ENCODE assay signal across 8 cellular contexts in genomic region chr2:191677091-191677645, GRCh38. TPM values are rescaled to one million over a fixed set of nuclear protein-coding genes. Genes with fewer than 3 reads are reported as not detected.
A peak's percentile ranks its signal among the peaks of the same experiment; 100 is the strongest.
DNase-seq lines count a peak whose midpoint lies in the region; ATAC-seq and TF ChIP-seq lines count a peak whose summit lies in the region.

No MANE protein-coding gene starts in this region.

- peak overlapping the region; percentile 72 to 74 for H3K4me3 ChIP-seq in gastroesophageal sphincter

- peak overlapping the region; percentile 86 to 97 for H3K4me3 Mint-ChIP-seq in activated T-cell treated with anti-CD3 and anti-CD28 coated beads, Interleukin-2, amount 50 U/mL, for 72 hours

- no peaks in the 10 kb centered on the region for H3K27me3 ChIP-seq in gastroesophageal sphincter

- peak; percentile 30 for ATAC-seq in HG02678 (IDR thresholded peaks at IDR 0.05; ENCODE audit: unreplicated experiment)
- ATAC-seq in activated T-cell treated with anti-CD3 and anti-CD28 coated beads, Interleukin-2, amount 50 U/mL, for 72 hours (replicated peaks in 1 of 2) = peak; percentile 49 to 51
- ATAC-seq in gastroesophageal sphincter = peak; percentile 56
- peak; percentile 44 for ATAC-seq in omental fat pad (ENCODE audit: low FRiP score)

- H3K27ac ChIP-seq in gastroesophageal sphincter = peak overlapping the region; percentile 91 to 95 (median 92)

- peak overlapping the region; percentile 99 for H3K27ac Mint-ChIP-seq in activated T-cell treated with anti-CD3 and anti-CD28 coated beads, Interleukin-2, amount 50 U/mL, for 72 hours

- H3K36me3 ChIP-seq in gastroesophageal sphincter = peaks cover 0 to 2% of the 10 kb centered on the region in 2 donors

- peaks cover 58% of the 10 kb centered on the region for H3K4me1 Mint-ChIP-seq in activated T-cell treated with anti-CD3 and anti-CD28 coated beads, Interleukin-2, amount 50 U/mL, for 72 hours (ENCODE audit: low read depth)

- no peaks in the 10 kb centered on the region for H3K9me3 ChIP-seq in gastroesophageal sphincter

- peak; percentile 65 for DNase-seq in NCI-H510A treated with DMSO at 0.1 percent for 48 hours (lab: John Stamatoyannopoulos, UW)
- no peak for DNase-seq in NCI-H510A (lab: John Stamatoyannopoulos, UW)
- DNase-seq in NCI-H226 = peak; percentile 77
- DNase-seq in activated T-cell treated with anti-CD3 and anti-CD28 coated beads, Interleukin-2, amount 50 U/mL, for 72 hours = peak; percentile 65 to 69
- DNase-seq in omental fat pad (ENCODE audit: low spot score) = no peak
- DNase-seq in COLO829 (ENCODE audit: low spot score) = no peak

- H3K4me1 ChIP-seq in gastroesophageal sphincter = peaks cover 0 to 33% (median 4%) of the 10 kb centered on the region in 3 donors

- no peak for TF ChIP-seq POLR2A in gastroesophageal sphincter (IDR thresholded peaks at IDR 0.05)

- no peak for TF ChIP-seq EP300 in gastroesophageal sphincter (IDR thresholded peaks at IDR 0.05)

- peaks cover 6 to 20% of the 10 kb centered on the region in 2 donors for H3K36me3 Mint-ChIP-seq in activated T-cell treated with anti-CD3 and anti-CD28 coated beads, Interleukin-2, amount 50 U/mL, for 72 hours (ENCODE audit: insufficient read depth in 2 of 2)

- H3K9me3 Mint-ChIP-seq in activated T-cell treated with anti-CD3 and anti-CD28 coated beads, Interleukin-2, amount 50 U/mL, for 72 hours = peaks cover 0 to 1% of the 10 kb centered on the region in 2 donors

- TF ChIP-seq CTCF in gastroesophageal sphincter (IDR thresholded peaks at IDR 0.05) (no peak), omental fat pad (IDR thresholded peaks at IDR 0.05) (no peak)

- H3K27me3 Mint-ChIP-seq in activated T-cell treated with anti-CD3 and anti-CD28 coated beads, Interleukin-2, amount 50 U/mL, for 72 hours (ENCODE audit: low read depth) = no peaks in the 10 kb centered on the region

- WGBS in gastroesophageal sphincter (ENCODE audit: low coverage in 1 of 2), 2 donors = 3 to 6% methylated on average over 6 of the region's 6 CpGs

RNA-seq across cellular contexts. Expression of gene NABP1, which starts 0.8 kb away (rescaled TPM):
- total RNA-seq in activated T-cell treated with anti-CD3 and anti-CD28 coated beads, Interleukin-2, amount 50 U/mL, for 72 hours = 10 to 100 TPM; 94.1 to 98.6 TPM
- total RNA-seq in gastroesophageal sphincter (10 to 100 TPM in 2 of 4 donors, 1 to 10 TPM in 2; 2.8 to 30.7 (median 7.9) TPM), omental fat pad (100 to 1,000 TPM in 2 of 4 donors, 10 to 100 TPM in 2; 58.3 to 318 (median 104) TPM)

Comparison
In these comparisons a context has a peak if more than half of its experiments do, and no peak if none do; other contexts are left out.
1. DNase-seq: peak in NCI-H510A treated with DMSO at 0.1 percent for 48 hours (single experiment), NCI-H226 (single experiment) and activated T-cell treated with anti-CD3 and anti-CD28 coated beads, Interleukin-2, amount 50 U/mL, for 72 hours (2 of 2); none in NCI-H510A (single experiment), omental fat pad (single experiment) and COLO829 (single experiment).
2. Peak in every context shown above with its lines, with median percentiles within 50 percentile points of each other: ATAC-seq.